In the genomic region with DNA sequence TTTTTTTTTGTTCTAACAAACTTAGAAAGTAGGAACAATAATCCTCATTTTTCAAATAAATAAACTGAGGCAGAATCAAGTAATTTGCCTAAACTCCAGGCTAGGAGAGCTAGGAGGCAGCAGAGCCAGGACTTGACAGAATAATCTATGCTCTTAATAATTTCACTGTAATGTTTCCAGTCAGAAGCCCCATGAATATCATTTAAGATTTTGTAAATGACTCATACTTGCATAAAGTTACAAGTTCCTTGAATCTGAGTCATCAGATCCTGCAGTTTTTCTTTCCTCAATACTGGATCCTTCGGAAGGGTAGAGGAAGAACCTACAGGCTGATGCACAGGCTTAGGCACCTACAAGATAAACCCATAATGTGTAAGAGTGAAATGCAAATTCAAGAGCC, we compare ENCODE assay signal across 12 cellular contexts. TPM values are rescaled to one million over a fixed set of nuclear protein-coding genes. Genes with fewer than 3 reads are reported as not detected.
DNase-seq lines count a peak whose midpoint lies in the region; ATAC-seq and TF ChIP-seq lines count a peak whose summit lies in the region.
"Had no signal": no experiment of that assay in that cellular context is flagged by ENCODE, and none has a peak within 500 bp of the region (broad histone marks: within the 10 kb centered on the region; RNA-seq: fewer than 3 reads in every experiment).

No MANE protein-coding gene starts in this region.

- POLR2A ChIA-PET in Panc1 (lab: Charles Lee) = no interaction called here

- H3K27me3 ChIP-seq in Panc1 (ENCODE audit: control insufficient read depth, insufficient read depth, low read length) (no peaks in the 10 kb centered on the region), osteoblast (ENCODE audit: insufficient read depth, low read length) (no peaks in the 10 kb centered on the region)

- no peak overlapping the region for H2AFZ ChIP-seq in osteoblast (ENCODE audit: low read length)

- H3K27ac ChIP-seq in Panc1 (ENCODE audit: low read length) (peak overlapping the region; percentile 45), osteoblast (ENCODE audit: low read depth, low read length) (peak overlapping the region; percentile 8)

- H3K4me1 ChIP-seq in Panc1 (ENCODE audit: control insufficient read depth, insufficient read depth, low read length) (peaks cover 12% of the 10 kb centered on the region), osteoblast (ENCODE audit: insufficient read depth, low read length) (peaks cover 11% of the 10 kb centered on the region)

- no peaks in the 10 kb centered on the region for H4K20me1 ChIP-seq in osteoblast (ENCODE audit: insufficient read depth, low read length)

- H3K4me3 ChIP-seq in Panc1 (ENCODE audit: low read depth in 2 of 2, low read length in 2 of 2) (no peak overlapping the region), epithelial cell of esophagus (ENCODE audit: low read length) (no peak overlapping the region), osteoblast (ENCODE audit: insufficient read depth, low read length) (no peak overlapping the region)

- BruUV-seq in Panc1 (replicated peaks; lab: Mats Ljungman, UMichigan) = no TSS peak

- in situ Hi-C loops in Panc1 (cut with HindIII; ENCODE audit: low pct_unique_long_range_greater_than_20kb, low sequenced_read_pairs) = no loop called here

- H3K9me3 ChIP-seq in Panc1 (ENCODE audit: control insufficient read depth, insufficient read depth, low read depth, low read length) (no peaks in the 10 kb centered on the region), osteoblast (ENCODE audit: low read depth, low read length) (no peaks in the 10 kb centered on the region)

- peaks cover 3% of the 10 kb centered on the region; the same call in 1 of the 2 replicates for H3K36me3 ChIP-seq in Panc1 (ENCODE audit: control insufficient read depth, insufficient read depth, low read length)
- peaks cover 57% of the 10 kb centered on the region for H3K36me3 ChIP-seq in osteoblast (ENCODE audit: insufficient read depth, low read length)

- peaks cover 23% of the 10 kb centered on the region for H3K79me2 ChIP-seq in osteoblast (ENCODE audit: insufficient read depth, low read length)

- intact Hi-C loops in Panc1 (cut with micrococcal nuclease; ENCODE audit: unreplicated experiment) = no loop called here

- peak; percentile 63 for DNase-seq in Daoy (ENCODE audit: low read depth)
- DNase-seq in Panc1 (ENCODE audit: low read depth, low spot score) = peak; percentile 71
- DNase-seq in epithelial cell of esophagus (ENCODE audit: low read depth) = peak; percentile 75
- DNase-seq in osteoblast (ENCODE audit: insufficient read length, low spot score, missing footprints) = peak; percentile 72
- no peak for DNase-seq in NCI-H1436 treated with DMSO at 0.1 percent for 48 hours (lab: John Stamatoyannopoulos, UW)
- no peak for DNase-seq in NCI-H1417 (lab: John Stamatoyannopoulos, UW)
- DNase-seq in KG1 (lab: John Stamatoyannopoulos, UW) = no peak
- DNase-seq: activated T-cell treated with anti-CD3 and anti-CD28 coated beads, Interleukin-2, amount 50 U/mL, for 1 hour; DMS53; NCI-H1436 had no signal

- ATAC-seq in Panc1 (peak; percentile 90), GM19455 (IDR thresholded peaks at IDR 0.05; ENCODE audit: unreplicated experiment) (no peak)
- ATAC-seq: stimulated activated memory B cell treated with anti-CD40 and anti-IgM and Interleukin-4, amounts not matched to agents 10 μg/mL and 1 μg/mL and 100 μg/mL, for 72 hours had no signal

- CTCF ChIA-PET in Panc1 (lab: Charles Lee) = no interaction called here

- TF ChIP-seq CTCF in Panc1 (IDR thresholded peaks at IDR 0.05) = no peak
- TF ChIP-seq CTCF in epithelial cell of esophagus (IDR thresholded peaks at IDR 0.05; ENCODE audit: insufficient read depth, low read depth, low read length, missing control alignments) = no peak
- TF ChIP-seq CTCF in osteoblast (IDR thresholded peaks at IDR 0.05; ENCODE audit: extremely low read depth, low read depth, low read length) = no peak

- H3K4me2 ChIP-seq in osteoblast (ENCODE audit: insufficient read depth, low read length) = peak overlapping the region; percentile 46

RNA-seq across cellular contexts. Expression of gene CAPRIN2, which starts 29.0 kb away (rescaled TPM):
- 11.7 and 14.8 TPM in 2 replicates for total RNA-seq in Daoy (2014; rRNA removed; shearing (Covaris generic))
- total RNA-seq in Panc1 (2021; ENCODE audit: unreplicated experiment) (28.6 TPM), osteoblast (32.9 and 42.7 TPM in 2 replicates)
- 14.2 TPM for polyA plus RNA-seq in Panc1 (2012; ENCODE audit: insufficient read length)

RNA-seq across cellular contexts. Expression of gene IPO8, which starts 30.1 kb away (rescaled TPM):
- total RNA-seq in Daoy (2014; rRNA removed; shearing (Covaris generic)) = 22.3 and 27.9 TPM in 2 replicates
- total RNA-seq in Panc1 (2021; ENCODE audit: unreplicated experiment) (46.6 TPM), osteoblast (25.7 and 28.6 TPM in 2 replicates)
- 33.4 TPM for polyA plus RNA-seq in Panc1 (2012; ENCODE audit: insufficient read length)

Comparison
In these comparisons a context has a peak if more than half of its experiments do, and no peak if none do; other contexts are left out.
1. DNase-seq: peak in Daoy (single experiment), Panc1 (single experiment), epithelial cell of esophagus (single experiment) and osteoblast (single experiment); none in NCI-H1436 treated with DMSO at 0.1 percent for 48 hours (single experiment), NCI-H1417 (0 of 3) and KG1 (single experiment).